In the genomic region with DNA sequence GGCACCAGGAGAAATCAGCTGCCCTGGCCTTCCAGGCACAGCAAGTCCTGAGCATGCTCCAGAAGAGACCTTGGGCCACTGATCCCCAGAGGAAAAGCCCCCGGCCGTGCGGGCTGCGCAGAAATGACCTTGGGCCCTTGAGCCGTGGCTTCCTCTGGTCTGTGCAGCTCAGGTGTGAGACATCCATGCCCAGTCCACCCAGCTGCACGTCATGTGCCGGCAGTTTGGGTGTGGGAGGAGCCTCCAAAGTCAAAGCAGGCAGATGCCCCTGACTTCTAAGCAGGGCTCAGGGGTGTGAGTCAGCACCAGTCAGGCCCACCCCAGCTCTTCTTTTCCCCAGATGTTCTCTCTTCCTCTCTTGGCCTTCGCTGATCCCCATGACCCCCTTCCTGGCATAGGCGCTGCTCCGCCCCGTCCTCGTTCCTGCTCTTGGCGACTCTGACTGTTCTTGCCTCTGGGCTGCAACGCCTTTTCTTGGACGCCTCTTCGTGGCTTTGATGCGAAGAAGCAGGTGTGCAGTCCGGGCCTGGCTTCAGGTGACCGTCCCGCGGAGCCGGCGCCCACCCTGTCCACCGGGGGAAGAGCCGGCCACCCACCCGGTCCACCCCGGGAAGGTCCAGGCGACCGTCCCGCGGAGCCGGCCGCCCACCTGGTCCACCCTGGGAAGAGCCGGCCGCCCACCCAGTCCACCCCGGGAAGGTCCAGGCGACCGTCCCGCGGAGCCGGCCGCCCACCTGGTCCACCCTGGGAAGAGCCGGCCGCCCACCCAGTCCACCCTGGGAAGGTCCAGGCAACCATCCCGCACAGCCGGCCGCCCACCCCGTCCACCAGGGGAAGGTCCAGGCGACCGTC, we compare ENCODE assay signal across 23 cellular contexts. TPM values are rescaled to one million over a fixed set of nuclear protein-coding genes. Genes with fewer than 3 reads are reported as not detected.
DNase-seq lines count a peak whose midpoint lies in the region; ATAC-seq and TF ChIP-seq lines count a peak whose summit lies in the region.
"Had no signal": no experiment of that assay in that cellular context is flagged by ENCODE, and none has a peak within 500 bp of the region (broad histone marks: within the 10 kb centered on the region; RNA-seq: fewer than 3 reads in every experiment).

No MANE protein-coding gene starts in this region.

- H2BK20ac ChIP-seq in IMR-90 (ENCODE audit: low read depth, low read length): no peak overlapping the region

- H3K36me3 ChIP-seq in IMR-90 (ENCODE audit: control insufficient read depth, insufficient read depth, low read length): no peaks in the 10 kb centered on the region
- no peaks in the 10 kb centered on the region for H3K36me3 ChIP-seq in neural progenitor cell
- H3K36me3 ChIP-seq: MG63, SJSA1 had no signal

- peak overlapping the region; percentile 78; the same call in 1 of the 2 replicates for H3K27ac Mint-ChIP-seq in WTC11
- no peak overlapping the region for H3K27ac Mint-ChIP-seq in neural progenitor cell
- H3K27ac Mint-ChIP-seq: CD4-positive, alpha-beta T cell had no signal

- H3K79me1 ChIP-seq in IMR-90 (ENCODE audit: low read depth in 1 of 2, low read length in 2 of 2): no peaks in the 10 kb centered on the region

- H3K36me3 Mint-ChIP-seq in WTC11 (no peaks in the 10 kb centered on the region), neural progenitor cell (no peaks in the 10 kb centered on the region)

- intact Hi-C loops in IMR-90 (cut with micrococcal nuclease): no loop called here

- H3K4me2 ChIP-seq in IMR-90 (ENCODE audit: low read depth, low read length) (no peak overlapping the region), neural progenitor cell (no peak overlapping the region)

- no peak overlapping the region for H2BK120ac ChIP-seq in IMR-90 (ENCODE audit: low read depth, low read length)

- H3K4me1 ChIP-seq in IMR-90 (ENCODE audit: control insufficient read depth, insufficient read depth, low read length) (peaks cover 5% of the 10 kb centered on the region), neural progenitor cell (peaks cover 10% of the 10 kb centered on the region)
- H3K4me1 ChIP-seq: SJSA1 had no signal

- H3K9me3 Mint-ChIP-seq in WTC11: no peaks in the 10 kb centered on the region
- H3K9me3 Mint-ChIP-seq in neural progenitor cell: no peaks in the 10 kb centered on the region
- H3K9me3 Mint-ChIP-seq: CD4-positive, alpha-beta T cell had no signal

- no TSS peak for BruUV-seq in IMR-90 (replicated peaks; lab: Mats Ljungman, UMichigan)

- no peak overlapping the region for H4K91ac ChIP-seq in IMR-90 (ENCODE audit: insufficient read depth, low read depth, low read length)

- dilution Hi-C loops in IMR-90 (cut with HindIII; ENCODE audit: low sequenced_read_pairs, unreplicated experiment): no loop called here

- no peak overlapping the region for H2BK15ac ChIP-seq in IMR-90 (ENCODE audit: low read depth, low read length)

- 82% methylated on average over 10 of the region's 50 CpGs; no CpG with 5 or more reads in 1 of the 2 experiments for WGBS in IMR-90 (ENCODE audit: extremely low coverage in 2 of 2, insufficient read length in 1 of 2), 2 experiments

- H3K9me3 ChIP-seq in IMR-90 (ENCODE audit: control insufficient read depth, insufficient read depth, low read length): no peaks in the 10 kb centered on the region
- no peaks in the 10 kb centered on the region for H3K9me3 ChIP-seq in neural progenitor cell (ENCODE audit: low read depth)
- H3K9me3 ChIP-seq: Caco-2, MG63, SJSA1 had no signal

- no peak overlapping the region for H3K4me3 Mint-ChIP-seq in WTC11
- H3K4me3 Mint-ChIP-seq in neural progenitor cell: peak overlapping the region; percentile 11
- H3K4me3 Mint-ChIP-seq: B cell; CD4-positive, alpha-beta T cell had no signal

- H3K4me3 ChIP-seq in IMR-90 (ENCODE audit: insufficient read depth, low read depth, low read length): no peak overlapping the region
- no peak overlapping the region for H3K4me3 ChIP-seq in neural progenitor cell
- H3K4me3 ChIP-seq: MG63, SJSA1 had no signal

- no peak overlapping the region for H3K23ac ChIP-seq in IMR-90 (ENCODE audit: low read depth, low read length)

- CTCF ChIA-PET in IMR-90 (lab: Yijun Ruan, JAX) (no interaction called here), WTC11 (lab: Charles Lee) (interaction anchor here (0.5 to 1.2 kb wide), 3 partner anchors 18 to 81 kb away, joined by 3 read pairs; no protein-coding TSS in a partner anchor)

- ATAC-seq in IMR-90 (ENCODE audit: low read depth) (no peak), WTC11 (no peak)
- ATAC-seq: PC-3 had no signal

- H4K5ac ChIP-seq in IMR-90 (ENCODE audit: low read depth, low read length): no peak overlapping the region

- H2AFZ ChIP-seq in IMR-90 (replicated peaks; ENCODE audit: low read length, poor library complexity) (no peak overlapping the region), neural progenitor cell (replicated peaks) (no peak overlapping the region)

- no peaks in the 10 kb centered on the region for H3K79me2 ChIP-seq in neural progenitor cell (ENCODE audit: low read depth)

- peak overlapping the region; percentile 42 for H2AK9ac ChIP-seq in IMR-90 (replicated peaks; ENCODE audit: low read depth, low read length, poor library complexity)

- H3K9me1 ChIP-seq in IMR-90 (ENCODE audit: insufficient read depth, low read length): no peaks in the 10 kb centered on the region

- H3K27ac ChIP-seq in IMR-90 (ENCODE audit: insufficient read depth, low read length) (no peak overlapping the region), neural progenitor cell (no peak overlapping the region)
- H3K27ac ChIP-seq: SJSA1 had no signal

- H3K27me3 ChIP-seq in IMR-90 (ENCODE audit: control insufficient read depth, insufficient read depth, low read length): peaks cover 49% of the 10 kb centered on the region
- peaks cover 5% of the 10 kb centered on the region for H3K27me3 ChIP-seq in neural progenitor cell
- H3K27me3 ChIP-seq: MG63 had no signal

- TF ChIP-seq POLR2A in IMR-90 (IDR thresholded peaks at IDR 0.05; ENCODE audit: low read depth, low read length): no peak

- TF ChIP-seq CTCF in IMR-90 (conservative IDR thresholded peaks at IDR 0.05; ENCODE audit: low read depth, low read length) (no peak), WTC11 (IDR thresholded peaks at IDR 0.05) (no peak), neural progenitor cell (IDR thresholded peaks at IDR 0.05) (no peak)

- no peak overlapping the region for H3K14ac ChIP-seq in IMR-90 (replicated peaks; ENCODE audit: low read depth, low read length)

- no peak overlapping the region for H4K8ac ChIP-seq in IMR-90 (ENCODE audit: low read depth in 2 of 2, low read length in 2 of 2)

- H3K4me1 Mint-ChIP-seq in WTC11: peaks cover 9% of the 10 kb centered on the region
- peaks cover 19% of the 10 kb centered on the region for H3K4me1 Mint-ChIP-seq in neural progenitor cell
- H3K4me1 Mint-ChIP-seq: B cell had no signal

- DNase-seq in DMS53 (lab: John Stamatoyannopoulos, UW) (peak; percentile 32), DMS53 treated with DMSO at 0.1 percent for 48 hours (lab: John Stamatoyannopoulos, UW; ENCODE audit: unreplicated experiment) (no peak), IMR-90 (no peak), WTC11 (ENCODE audit: low spot score) (no peak), neural progenitor cell (ENCODE audit: low spot score) (no peak), NCI-H1092 (lab: John Stamatoyannopoulos, UW) (no peak), NCI-H2227 treated with DMSO at 0.1 percent for 48 hours (lab: John Stamatoyannopoulos, UW) (no peak), NCI-H1930 (lab: John Stamatoyannopoulos, UW) (no peak)
- DNase-seq: 8988T; Caco-2; CD4-positive, alpha-beta T cell; DMS79; H7; Kasumi-1; MG63; NCI-H1417 treated with DMSO at 0.1 percent for 48 hours; NCI-H187 treated with DMSO at 0.1 percent for 48 hours; NCI-H345; NCI-H524 treated with DMSO at 0.1 percent for 48 hours; PC-3 had no signal

- no peak overlapping the region for H3K18ac ChIP-seq in IMR-90 (ENCODE audit: low read depth, low read length)

- no peak overlapping the region for H2AK5ac ChIP-seq in IMR-90 (ENCODE audit: low read depth, low read length)

- no peak overlapping the region for H2BK5ac ChIP-seq in IMR-90 (ENCODE audit: low read depth, low read length, poor library complexity, severe bottlenecking)

- H3K9ac ChIP-seq in IMR-90 (ENCODE audit: low read depth, low read length) (no peak overlapping the region), neural progenitor cell (no peak overlapping the region)

- H4K20me1 ChIP-seq in IMR-90 (ENCODE audit: insufficient read depth, low read length) (no peaks in the 10 kb centered on the region), neural progenitor cell (ENCODE audit: low read depth) (no peaks in the 10 kb centered on the region)

- no peak overlapping the region for H3K56ac ChIP-seq in IMR-90 (ENCODE audit: extremely low read depth, insufficient read depth, low read length)

- no peak for TF ChIP-seq RAD21 in IMR-90 (IDR thresholded peaks at IDR 0.05; ENCODE audit: low read length)

- H3K27me3 Mint-ChIP-seq in WTC11 (ENCODE audit: low read depth) (peaks cover under 1% of the 10 kb centered on the region), neural progenitor cell (ENCODE audit: insufficient read depth, low read depth) (peaks cover 15% of the 10 kb centered on the region)
- H3K27me3 Mint-ChIP-seq: B cell; CD4-positive, alpha-beta T cell had no signal

- H3K4ac ChIP-seq in IMR-90 (ENCODE audit: low read depth, low read length): no peak overlapping the region

- in situ Hi-C loops in IMR-90 (cut with MboI; ENCODE audit: low sequenced_read_pairs): no loop called here

- POLR2A ChIA-PET in IMR-90 (lab: Charles Lee; ENCODE audit: unreplicated experiment) (no interaction called here), WTC11 (lab: Charles Lee) (no interaction called here)

- no peaks in the 10 kb centered on the region for H3F3A ChIP-seq in neural progenitor cell (ENCODE audit: low read depth)

TF ChIP-seq in WTC11, 78 proteins besides CTCF, POLR2A, EP300 and RAD21 (continues in another document):
- TF ChIP-seq TCF7 (CRISPR knock-in tag; IDR thresholded peaks at IDR 0.05; ENCODE audit: low read depth): no peak

RNA-seq across cellular contexts. Expression of gene QSOX2, which starts 5.9 kb away (rescaled TPM):
- total RNA-seq in IMR-90 (2012; rRNA removed): 5.0 and 5.9 TPM in 2 replicates
- 12.7 and 12.9 TPM in 2 replicates for polyA plus RNA-seq in IMR-90 (2012; rRNA removed)
- polyA plus RNA-seq in IMR-90 (2012; cell fraction: cytosol; rRNA removed): 9.2 and 16.0 TPM in 2 replicates
- polyA plus RNA-seq in IMR-90 (2012; cell fraction: nucleus; rRNA removed; ENCODE audit: low replicate concordance): 18.3 and 24.7 TPM in 2 replicates
- 31.7 to 33.4 TPM (median 33.2 TPM) in 3 replicates for total RNA-seq in WTC11 (2021)
- total RNA-seq in neural progenitor cell (ENCODE audit: low replicate concordance): 17.1 and 19.6 TPM in 2 replicates

RNA-seq across cellular contexts. Expression of gene LHX3, which starts 46.6 kb away (rescaled TPM):
- not detected in 2 replicates for total RNA-seq in IMR-90 (2012; rRNA removed)
- polyA plus RNA-seq in IMR-90 (2012; rRNA removed): not detected in 2 replicates
- not detected in 2 replicates for polyA plus RNA-seq in IMR-90 (2012; cell fraction: cytosol; rRNA removed)
- 0.02 TPM in 1 of 2 replicates, not detected in the other for polyA plus RNA-seq in IMR-90 (2012; cell fraction: nucleus; rRNA removed; ENCODE audit: low replicate concordance)
- total RNA-seq in WTC11 (2021): 0.11 TPM in 1 of 3 replicates, not detected in the others
- not detected in 2 replicates for total RNA-seq in neural progenitor cell (ENCODE audit: low replicate concordance)
- total RNA-seq: PC-3, SJSA1 had no signal
- polyA plus RNA-seq: AG04450 had no signal

RNA-seq across cellular contexts. Expression of gene CCDC187, which starts 52.4 kb away (rescaled TPM):
- total RNA-seq in IMR-90 (2012; rRNA removed) (not detected in 2 replicates), WTC11 (2021) (0.02 to 0.04 TPM in 2 of 3 replicates, not detected in the other), neural progenitor cell (ENCODE audit: low replicate concordance) (0.09 TPM in 1 of 2 replicates, not detected in the other)
- polyA plus RNA-seq in IMR-90 (2012; rRNA removed): not detected in 2 replicates
- polyA plus RNA-seq in IMR-90 (2012; cell fraction: cytosol; rRNA removed): not detected in 2 replicates
- not detected in 2 replicates for polyA plus RNA-seq in IMR-90 (2012; cell fraction: nucleus; rRNA removed; ENCODE audit: low replicate concordance)
- total RNA-seq: CD4-positive, alpha-beta T cell; H7; SJSA1 had no signal
- polyA plus RNA-seq: AG04450 had no signal
